Comparison of ENCODE assay signal across 26 cellular contexts in the genomic region with DNA sequence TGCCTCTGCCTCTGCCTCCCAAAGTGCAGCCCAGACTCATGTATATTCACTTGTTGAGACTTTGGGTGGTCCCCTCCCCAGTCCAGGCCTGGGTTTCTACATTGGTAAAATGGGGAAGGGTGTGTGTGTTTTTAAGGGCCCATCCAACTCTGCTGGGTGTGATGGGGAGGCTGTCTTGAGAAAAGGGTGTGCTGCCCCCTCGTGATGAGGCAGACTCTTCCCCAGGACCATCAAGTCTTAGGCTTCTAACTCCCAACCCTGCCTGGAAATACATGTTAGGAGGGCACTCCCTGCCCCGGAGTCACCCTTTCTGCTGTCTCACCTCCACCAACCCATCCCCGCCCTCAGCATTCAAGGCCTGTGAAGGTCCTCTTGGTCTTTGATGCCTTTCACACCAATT.
"Had no signal": no experiment of that assay in that cellular context is flagged by ENCODE, and none has a peak within 500 bp of the region (broad histone marks: within the 10 kb centered on the region; RNA-seq: fewer than 3 reads in every experiment).

No MANE protein-coding gene starts in this region.

- ATAC-seq: activated CD4-positive, alpha-beta T cell treated with anti-CD3 and anti-CD28 coated beads for 36 hours; esophagus mucosa; left cardiac atrium; left ventricle myocardium superior; sciatic nerve; stimulated activated effector memory CD8-positive, alpha-beta T cell treated with anti-CD3 and anti-CD28 coated beads, Interleukin-12 subunit alpha, Interleukin-12 subunit beta, amount 100 ng/mL, for 72 hours had no signal

- H3K27me3 Mint-ChIP-seq: activated B cell treated with CpG ODN at 0.5 μM for 24 hours; activated CD4-positive, alpha-beta T cell treated with anti-CD3 and anti-CD28 coated beads for 36 hours; activated naive CD8-positive, alpha-beta T cell treated with anti-CD3 and anti-CD28 coated beads for 36 hours; progenitor cell of endocrine pancreas had no signal

- H3K27ac ChIP-seq: adrenal gland, brain microvascular endothelial cell, ovary, thoracic aorta had no signal

- H3K27me3 ChIP-seq: adrenal gland, brain microvascular endothelial cell, ovary had no signal

- H3K9me3 ChIP-seq: adrenal gland, ovary, thoracic aorta had no signal

- H3K4me3 ChIP-seq: adrenal gland, ovary, thoracic aorta had no signal

- DNase-seq: activated B cell treated with CpG ODN at 0.5 μM for 24 hours; activated CD4-positive, alpha-beta T cell treated with anti-CD3 and anti-CD28 coated beads for 36 hours; activated effector memory CD4-positive, alpha-beta T cell treated with anti-CD3 and anti-CD28 coated beads, Interleukin-2, amount 50 U/mL, for 16 hours; activated naive CD4-positive, alpha-beta T cell treated with anti-CD3 and anti-CD28 coated beads for 36 hours; activated naive CD8-positive, alpha-beta T cell treated with anti-CD3 and anti-CD28 coated beads for 36 hours; adrenal gland; aorta; brain microvascular endothelial cell; caudate nucleus; cortex of kidney; left cardiac atrium; left ventricle myocardium superior; ovary; small intestine; stimulated activated CD4-positive, alpha-beta T cell treated with anti-CD3 and anti-CD28 coated beads, Interleukin-4, amount 100 ng/mL, for 24 hours; trophoblast cell had no signal

- H3K9me3 Mint-ChIP-seq: activated B cell treated with CpG ODN at 0.5 μM for 24 hours; activated naive CD4-positive, alpha-beta T cell treated with anti-CD3 and anti-CD28 coated beads for 36 hours; activated naive CD8-positive, alpha-beta T cell treated with anti-CD3 and anti-CD28 coated beads for 36 hours; nephron; stimulated activated effector memory CD8-positive, alpha-beta T cell treated with anti-CD3 and anti-CD28 coated beads, Interleukin-12 subunit alpha, Interleukin-12 subunit beta, amount 100 ng/mL, for 72 hours; stimulated activated naive CD8-positive, alpha-beta T cell treated with anti-CD3 and anti-CD28 coated beads, Interleukin-15, Interleukin-2, amounts not matched to agents 100 ng/mL and 50 ng/mL, for 24 hours had no signal

- H3K4me3 Mint-ChIP-seq: activated B cell treated with CpG ODN at 0.5 μM for 24 hours; activated CD4-positive, alpha-beta T cell treated with anti-CD3 and anti-CD28 coated beads for 36 hours; activated naive CD4-positive, alpha-beta T cell treated with anti-CD3 and anti-CD28 coated beads for 36 hours; activated naive CD8-positive, alpha-beta T cell treated with anti-CD3 and anti-CD28 coated beads for 36 hours; nephron; stimulated activated effector memory CD8-positive, alpha-beta T cell treated with anti-CD3 and anti-CD28 coated beads, Interleukin-12 subunit alpha, Interleukin-12 subunit beta, amount 100 ng/mL, for 72 hours; stimulated activated naive CD8-positive, alpha-beta T cell treated with anti-CD3 and anti-CD28 coated beads, Interleukin-15, Interleukin-2, amounts not matched to agents 100 ng/mL and 50 ng/mL, for 24 hours had no signal

- H3K27ac Mint-ChIP-seq: activated B cell treated with CpG ODN at 0.5 μM for 24 hours; activated CD4-positive, alpha-beta T cell treated with anti-CD3 and anti-CD28 coated beads for 36 hours; activated naive CD4-positive, alpha-beta T cell treated with anti-CD3 and anti-CD28 coated beads for 36 hours; activated naive CD8-positive, alpha-beta T cell treated with anti-CD3 and anti-CD28 coated beads for 36 hours; nephron; progenitor cell of endocrine pancreas; stimulated activated effector memory CD8-positive, alpha-beta T cell treated with anti-CD3 and anti-CD28 coated beads, Interleukin-12 subunit alpha, Interleukin-12 subunit beta, amount 100 ng/mL, for 72 hours; stimulated activated naive CD8-positive, alpha-beta T cell treated with anti-CD3 and anti-CD28 coated beads, Interleukin-15, Interleukin-2, amounts not matched to agents 100 ng/mL and 50 ng/mL, for 24 hours had no signal

- H3K36me3 ChIP-seq: adrenal gland, brain microvascular endothelial cell, ovary, thoracic aorta had no signal

- FAIRE-seq: frontal cortex, keratinocyte, small intestine, urothelium cell line had no signal
